ENCODE assay signal across 1 cellular context in the genomic region with DNA sequence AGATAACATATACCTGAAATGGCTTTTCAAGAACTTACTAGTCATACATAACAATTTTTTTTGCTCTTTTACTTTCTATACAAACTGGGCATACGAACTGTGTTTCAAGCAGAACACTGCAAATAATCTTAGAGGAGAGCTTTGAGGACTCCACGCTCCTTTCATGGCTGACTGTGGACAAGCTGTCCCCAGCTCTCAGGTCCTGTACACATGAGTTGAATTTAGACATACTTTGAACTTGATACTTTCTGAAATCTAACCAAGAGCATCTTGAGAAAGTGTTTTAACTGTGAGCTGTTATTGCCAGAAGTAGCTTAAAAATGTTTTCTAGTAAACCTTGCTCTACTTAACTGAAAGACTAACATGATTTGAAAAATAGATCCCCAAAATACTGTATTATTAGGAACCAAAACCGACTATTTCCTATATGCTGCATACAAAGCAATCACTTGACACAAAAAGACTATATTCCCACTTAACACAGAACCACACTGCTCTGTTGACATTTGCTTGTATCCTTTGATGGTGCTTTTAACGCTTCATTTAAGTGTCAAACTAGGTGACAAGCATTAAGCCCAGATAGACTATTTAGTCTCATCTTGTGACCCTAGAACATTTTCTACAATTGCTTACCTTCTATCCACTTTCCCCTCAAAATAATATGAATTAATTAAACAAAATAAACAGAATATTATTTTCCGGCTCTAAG.
TF ChIP-seq lines count a peak whose summit lies in the region.

No MANE protein-coding gene starts in this region.

TF ChIP-seq in HepG2, 621 proteins besides CTCF, POLR2A, EP300 and RAD21:
- TF ChIP-seq DDIT3 (CRISPR knock-in tag; IDR thresholded peaks at IDR 0.05) (no peak), RBFOX2 (IDR thresholded peaks at IDR 0.05; ENCODE audit: low read depth, low read length) (0 out of 2 replicates have a peak, but pooled peaks have one; percentile 26)
TF ChIP-seq in HepG2: peak in this region for 1.
